In genomic region chr11:47184711-47185304, GRCh38 we compare ENCODE assay signal across 9 cellular contexts. TPM values are rescaled to one million over a fixed set of nuclear protein-coding genes. Genes with fewer than 3 reads are reported as not detected.
DNase-seq lines count a peak whose midpoint lies in the region; ATAC-seq and TF ChIP-seq lines count a peak whose summit lies in the region.
"Had no signal": no experiment of that assay in that cellular context is flagged by ENCODE, and none has a peak within 500 bp of the region (broad histone marks: within the 10 kb centered on the region; RNA-seq: fewer than 3 reads in every experiment).

No MANE protein-coding gene starts in this region.

- POLR2A ChIA-PET in activated naive CD8-positive, alpha-beta T cell treated with anti-CD3 and anti-CD28 coated beads, Interleukin-2, amount 10 ng/mL, durations not matched to agents 7 days and 5 days (lab: Charles Lee) = interaction anchor here (1.1 to 2.2 kb wide), 2 partner anchors 30 to 63 kb away, joined by 3 to 12 read pairs; partner anchors contain the start of gene DDB2

- TF ChIP-seq CTCF in right atrium auricular region (IDR thresholded peaks at IDR 0.05) = no peak
- TF ChIP-seq CTCF in lower leg skin (IDR thresholded peaks at IDR 0.05) = no peak

- peak overlapping the region; percentile 93 to 99 for H3K27ac ChIP-seq in right atrium auricular region

- H3K4me1 ChIP-seq in ES-I3 (ENCODE audit: insufficient read depth, low read length) (peaks cover 13% of the 10 kb centered on the region), right atrium auricular region (peaks cover 0 to 85% of the 10 kb centered on the region in 2 donors)

- H3K36me3 ChIP-seq in ES-I3 (ENCODE audit: insufficient read depth, low read length) (no peaks in the 10 kb centered on the region; the same call in 1 of the 2 replicates), right atrium auricular region (peaks cover 12% of the 10 kb centered on the region)

- intact Hi-C loops in lower leg skin (cut with DNase I; ENCODE audit: low total_unique reads) = loop anchor here (5.0 to 10.0 kb wide), 2 partner anchors 82 to 170 kb away; partner anchors contain the start of gene MYBPC3

- ATAC-seq in activated naive CD8-positive, alpha-beta T cell treated with anti-CD3 and anti-CD28 coated beads, Interleukin-2, amount 10 ng/mL, durations not matched to agents 7 days and 5 days (ENCODE audit: low read depth) = no peak
- ATAC-seq in HG02840 (IDR thresholded peaks at IDR 0.05; ENCODE audit: low FRiP score, unreplicated experiment) = no peak
- ATAC-seq in GM21576 (IDR thresholded peaks at IDR 0.05; ENCODE audit: unreplicated experiment) = no peak
- no peak for ATAC-seq in HG03095 (IDR thresholded peaks at IDR 0.05; ENCODE audit: unreplicated experiment)

- no peak for DNase-seq in activated naive CD8-positive, alpha-beta T cell treated with anti-CD3 and anti-CD28 coated beads, Interleukin-2, amount 10 ng/mL, durations not matched to agents 7 days and 5 days
- DNase-seq in right atrium auricular region (ENCODE audit: low spot score) = no peak
- peak; percentile 92 for DNase-seq in putamen (ENCODE audit: low spot score)
- DNase-seq in lower leg skin (ENCODE audit: low spot score in 2 of 2) = no peak
- DNase-seq: NCI-H2081 had no signal

- H3K4me3 Mint-ChIP-seq in activated naive CD8-positive, alpha-beta T cell treated with anti-CD3 and anti-CD28 coated beads, Interleukin-2, amount 10 ng/mL, durations not matched to agents 7 days and 5 days = peak overlapping the region; percentile 10

- peak overlapping the region; percentile 91 for H3K9ac ChIP-seq in ES-I3 (ENCODE audit: low read depth, low read length)

- peaks cover 46% of the 10 kb centered on the region for H3K27me3 Mint-ChIP-seq in activated naive CD8-positive, alpha-beta T cell treated with anti-CD3 and anti-CD28 coated beads, Interleukin-2, amount 10 ng/mL, durations not matched to agents 7 days and 5 days

- TF ChIP-seq POLR2A in lower leg skin (IDR thresholded peaks at IDR 0.05) = no peak

- no peak overlapping the region for H3K27ac Mint-ChIP-seq in activated naive CD8-positive, alpha-beta T cell treated with anti-CD3 and anti-CD28 coated beads, Interleukin-2, amount 10 ng/mL, durations not matched to agents 7 days and 5 days

- H3K27me3 ChIP-seq in right atrium auricular region = no peaks in the 10 kb centered on the region

- WGBS in lower leg skin, 2 donors = 31 to 57% methylated on average over 4 to 9 of the region's 13 CpGs

- no peaks in the 10 kb centered on the region for H3K9me3 Mint-ChIP-seq in activated naive CD8-positive, alpha-beta T cell treated with anti-CD3 and anti-CD28 coated beads, Interleukin-2, amount 10 ng/mL, durations not matched to agents 7 days and 5 days

- peaks cover 10% of the 10 kb centered on the region for H3K4me1 Mint-ChIP-seq in activated naive CD8-positive, alpha-beta T cell treated with anti-CD3 and anti-CD28 coated beads, Interleukin-2, amount 10 ng/mL, durations not matched to agents 7 days and 5 days

- H3K36me3 Mint-ChIP-seq in activated naive CD8-positive, alpha-beta T cell treated with anti-CD3 and anti-CD28 coated beads, Interleukin-2, amount 10 ng/mL, durations not matched to agents 7 days and 5 days = no peaks in the 10 kb centered on the region

- H3K4me3 ChIP-seq in right atrium auricular region (peak overlapping the region; percentile 70), lower leg skin (ENCODE audit: low read depth, poor library complexity, severe bottlenecking) (no peak overlapping the region)

- H3K9me3 ChIP-seq in ES-I3 (ENCODE audit: control insufficient read depth, insufficient read depth, low read length) (no peaks in the 10 kb centered on the region), right atrium auricular region (no peaks in the 10 kb centered on the region)

RNA-seq across cellular contexts. Expression of gene PACSIN3, which starts 1.4 kb away (rescaled TPM):
- 1 to 10 TPM; 1.1 to 1.3 TPM for total RNA-seq in activated naive CD8-positive, alpha-beta T cell treated with anti-CD3 and anti-CD28 coated beads, Interleukin-2, amount 10 ng/mL, durations not matched to agents 7 days and 5 days
- total RNA-seq in right atrium auricular region = 100 to 1,000 TPM; 107 to 186 TPM
- 10 to 100 TPM; 47.7 to 73.5 (median 58.4) TPM for total RNA-seq in lower leg skin

RNA-seq across cellular contexts. Expression of gene ARFGAP2, which starts 8.1 kb away (rescaled TPM):
- 100 to 1,000 TPM; 108 to 113 TPM for total RNA-seq in activated naive CD8-positive, alpha-beta T cell treated with anti-CD3 and anti-CD28 coated beads, Interleukin-2, amount 10 ng/mL, durations not matched to agents 7 days and 5 days
- total RNA-seq in right atrium auricular region = 10 to 100 TPM; 75.1 to 78.0 TPM
- total RNA-seq in lower leg skin = 100 to 1,000 TPM; 105 to 239 (median 157) TPM

RNA-seq across cellular contexts. Expression of gene DDB2, which starts 30.0 kb away (rescaled TPM):
- total RNA-seq in activated naive CD8-positive, alpha-beta T cell treated with anti-CD3 and anti-CD28 coated beads, Interleukin-2, amount 10 ng/mL, durations not matched to agents 7 days and 5 days = 100 to 1,000 TPM; 178 to 181 TPM
- total RNA-seq in right atrium auricular region = 10 to 100 TPM in 1 of 2 donors, 1 to 10 TPM in 1; 8.8 to 12.0 TPM
- 10 to 100 TPM; 53.2 to 85.7 (median 66.0) TPM for total RNA-seq in lower leg skin

Comparison
In these comparisons a context has a peak if more than half of its experiments do, and no peak if none do; other contexts are left out.
1. RNA of gene PACSIN3, which starts 1.4 kb away (total RNA-seq): 107 to 186 TPM in right atrium auricular region and 47.7 to 73.5 TPM in lower leg skin; 1.1 to 1.3 TPM in activated naive CD8-positive, alpha-beta T cell treated with anti-CD3 and anti-CD28 coated beads, Interleukin-2, amount 10 ng/mL, durations not matched to agents 7 days and 5 days; every median in the first group is over 10 times any median in the second.
2. RNA of gene DDB2, which starts 30.0 kb away (total RNA-seq): 178 to 181 TPM in activated naive CD8-positive, alpha-beta T cell treated with anti-CD3 and anti-CD28 coated beads, Interleukin-2, amount 10 ng/mL, durations not matched to agents 7 days and 5 days and 53.2 to 85.7 TPM in lower leg skin; 8.8 to 12.0 TPM in right atrium auricular region; every median in the first group is over 4 times any median in the second.